ENCODE assay signal across 1 cellular context in genomic region chr1:975896-976683, GRCh38.
A peak's percentile ranks its signal among the peaks of the same experiment; 100 is the strongest.
TF ChIP-seq lines count a peak whose summit lies in the region.

No MANE protein-coding gene starts in this region.

TF ChIP-seq in K562, 482 proteins besides CTCF, POLR2A, EP300 and RAD21 (continues in another document):
- peak; percentile 32; the same call in 1 of the 2 replicates for TF ChIP-seq TFAP4 (CRISPR knock-in tag; IDR thresholded peaks at IDR 0.05; ENCODE audit: borderline replicate concordance)
- peak; percentile 74; the same call in 1 of the 2 replicates for TF ChIP-seq HNRNPL (IDR thresholded peaks at IDR 0.05; ENCODE audit: low read depth, low read length)
- 0 out of 2 replicates have a peak, but pooled peaks have one; percentile 36 for TF ChIP-seq FOXP4 (CRISPR knock-in tag; IDR thresholded peaks at IDR 0.05; ENCODE audit: borderline replicate concordance)
- TF ChIP-seq ETV1 (tag; conservative IDR thresholded peaks at IDR 0.05; ENCODE audit: low read depth) = 0 out of 2 replicates have a peak, but pooled peaks have one; percentile 30
- 0 out of 4 replicates have a peak, but pooled peaks of 1 of the 2 experiments have one; percentile 37 for TF ChIP-seq MAZ (CRISPR knock-in tag; conservative IDR thresholded peaks at IDR 0.05 in 1 of 2, IDR thresholded peaks at IDR 0.05 in 1 of 2)
- TF ChIP-seq ZNF639 (CRISPR knock-in tag; conservative IDR thresholded peaks at IDR 0.05 in 1 of 2, IDR thresholded peaks at IDR 0.05 in 1 of 2) = 0 out of 4 replicates have a peak, but pooled peaks of 1 of the 2 experiments have one; percentile 24
- no peak for TF ChIP-seq MCM2 (IDR thresholded peaks at IDR 0.05; ENCODE audit: low read depth)
- no peak for TF ChIP-seq HDGF (IDR thresholded peaks at IDR 0.05)
- peak; percentile 29; the same call in 1 of the 2 replicates for TF ChIP-seq CXXC5 (CRISPR knock-in tag; IDR thresholded peaks at IDR 0.05)
- 0 out of 4 replicates have a peak, but pooled peaks of 1 of the 2 experiments have one; percentile 47 for TF ChIP-seq TEAD1 (CRISPR knock-in tag; IDR thresholded peaks at IDR 0.05)
- TF ChIP-seq ZSCAN29 (IDR thresholded peaks at IDR 0.05) = no peak
- no peak for TF ChIP-seq ZNF23 (CRISPR knock-in tag; IDR thresholded peaks at IDR 0.05)
- TF ChIP-seq, protein P1, sequence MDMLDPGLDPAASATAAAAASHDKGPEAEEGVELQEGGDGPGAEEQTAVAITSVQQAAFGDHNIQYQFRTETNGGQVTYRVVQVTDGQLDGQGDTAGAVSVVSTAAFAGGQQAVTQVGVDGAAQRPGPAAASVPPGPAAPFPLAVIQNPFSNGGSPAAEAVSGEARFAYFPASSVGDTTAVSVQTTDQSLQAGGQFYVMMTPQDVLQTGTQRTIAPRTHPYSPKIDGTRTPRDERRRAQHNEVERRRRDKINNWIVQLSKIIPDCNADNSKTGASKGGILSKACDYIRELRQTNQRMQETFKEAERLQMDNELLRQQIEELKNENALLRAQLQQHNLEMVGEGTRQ (CRISPR knock-in tag; IDR thresholded peaks at IDR 0.05) = no peak
- TF ChIP-seq L3MBTL2 (IDR thresholded peaks at IDR 0.05) = peak; percentile 47
- peak; percentile 20; the same call in 1 of the 2 replicates for TF ChIP-seq RBFOX2 (IDR thresholded peaks at IDR 0.05; ENCODE audit: low read depth, low read length)
- TF ChIP-seq ZC3H8 (IDR thresholded peaks at IDR 0.05) = no peak
- TF ChIP-seq HMG20A (CRISPR knock-in tag; conservative IDR thresholded peaks at IDR 0.05) = no peak
- peak; percentile 47; the same call in 1 of the 2 replicates for TF ChIP-seq ZBTB9 (CRISPR knock-in tag; IDR thresholded peaks at IDR 0.05)
- peak; percentile 23 for TF ChIP-seq FIP1L1 (IDR thresholded peaks at IDR 0.05; ENCODE audit: low read depth, low read length, poor library complexity, severe bottlenecking)
- peak; percentile 55; the same call in 1 of the 2 replicates for TF ChIP-seq ZBTB1 (CRISPR knock-in tag; IDR thresholded peaks at IDR 0.05; ENCODE audit: borderline replicate concordance, low read depth)
- TF ChIP-seq ZNF274 (IDR thresholded peaks at IDR 0.05; ENCODE audit: borderline replicate concordance, low read depth, low read length) = no peak
- TF ChIP-seq CTBP1 (IDR thresholded peaks at IDR 0.05; ENCODE audit: borderline replicate concordance) = peak; percentile 71; the same call in 1 of the 2 replicates
- TF ChIP-seq ETV5 (CRISPR knock-in tag; IDR thresholded peaks at IDR 0.05; ENCODE audit: low read depth) = 0 out of 2 replicates have a peak, but pooled peaks have one; percentile 35
- no peak for TF ChIP-seq PHF8 (IDR thresholded peaks at IDR 0.05; ENCODE audit: borderline replicate concordance, low read length)
- TF ChIP-seq CREM (IDR thresholded peaks at IDR 0.05; ENCODE audit: low read depth) = 0 out of 2 replicates have a peak, but pooled peaks have one; percentile 25
- no peak for TF ChIP-seq POLR3A (IDR thresholded peaks at IDR 0.05; ENCODE audit: borderline replicate concordance, extremely low read depth, insufficient read depth, insufficient read length)
- TF ChIP-seq, protein P2, sequence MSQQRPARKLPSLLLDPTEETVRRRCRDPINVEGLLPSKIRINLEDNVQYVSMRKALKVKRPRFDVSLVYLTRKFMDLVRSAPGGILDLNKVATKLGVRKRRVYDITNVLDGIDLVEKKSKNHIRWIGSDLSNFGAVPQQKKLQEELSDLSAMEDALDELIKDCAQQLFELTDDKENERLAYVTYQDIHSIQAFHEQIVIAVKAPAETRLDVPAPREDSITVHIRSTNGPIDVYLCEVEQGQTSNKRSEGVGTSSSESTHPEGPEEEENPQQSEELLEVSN (IDR thresholded peaks at IDR 0.05; ENCODE audit: borderline replicate concordance in 1 of 2, extremely low read depth in 1 of 2, insufficient read depth in 1 of 2, insufficient read length in 1 of 2, low read depth in 1 of 2, low read length in 1 of 2, poor library complexity in 1 of 2, severe bottlenecking in 1 of 2) = peak in 1 of 2 experiments; percentile 52
- TF ChIP-seq PRPF4 (IDR thresholded peaks at IDR 0.05; ENCODE audit: insufficient read depth, low read depth, low read length, poor library complexity, severe bottlenecking) = no peak
- no peak for TF ChIP-seq BRF1 (IDR thresholded peaks at IDR 0.05; ENCODE audit: borderline replicate concordance, extremely low read depth, insufficient read length)
- TF ChIP-seq, protein P3, sequence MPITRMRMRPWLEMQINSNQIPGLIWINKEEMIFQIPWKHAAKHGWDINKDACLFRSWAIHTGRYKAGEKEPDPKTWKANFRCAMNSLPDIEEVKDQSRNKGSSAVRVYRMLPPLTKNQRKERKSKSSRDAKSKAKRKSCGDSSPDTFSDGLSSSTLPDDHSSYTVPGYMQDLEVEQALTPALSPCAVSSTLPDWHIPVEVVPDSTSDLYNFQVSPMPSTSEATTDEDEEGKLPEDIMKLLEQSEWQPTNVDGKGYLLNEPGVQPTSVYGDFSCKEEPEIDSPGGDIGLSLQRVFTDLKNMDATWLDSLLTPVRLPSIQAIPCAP (CRISPR knock-in tag; IDR thresholded peaks at IDR 0.05; ENCODE audit: borderline replicate concordance) = no peak
- peak; percentile 65; the same call in 1 of the 2 replicates for TF ChIP-seq PHF21A (IDR thresholded peaks at IDR 0.05; ENCODE audit: borderline replicate concordance, low read depth)
- TF ChIP-seq, protein P4, sequence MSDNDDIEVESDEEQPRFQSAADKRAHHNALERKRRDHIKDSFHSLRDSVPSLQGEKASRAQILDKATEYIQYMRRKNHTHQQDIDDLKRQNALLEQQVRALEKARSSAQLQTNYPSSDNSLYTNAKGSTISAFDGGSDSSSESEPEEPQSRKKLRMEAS (CRISPR knock-in tag; IDR thresholded peaks at IDR 0.05) = peak; percentile 43
- TF ChIP-seq PCBP1 (IDR thresholded peaks at IDR 0.05; ENCODE audit: low read depth, low read length, poor library complexity, severe bottlenecking) = no peak
- TF ChIP-seq NCOA1 (IDR thresholded peaks at IDR 0.05; ENCODE audit: low read depth) = no peak
- no peak for TF ChIP-seq MYC (IDR thresholded peaks at IDR 0.05; ENCODE audit: low read depth, low read length)
- peak; percentile 76; the same call in 1 of the 2 replicates for TF ChIP-seq MYC (CRISPR knock-in tag; IDR thresholded peaks at IDR 0.05; ENCODE audit: borderline replicate concordance, low read depth)
- TF ChIP-seq ATF1 (CRISPR knock-in tag; IDR thresholded peaks at IDR 0.05) = no peak
- TF ChIP-seq ATF1 (tag; IDR thresholded peaks at IDR 0.05) = peak; percentile 35
- no peak for TF ChIP-seq KAT7 (CRISPR knock-in tag; IDR thresholded peaks at IDR 0.05; ENCODE audit: borderline replicate concordance)
- TF ChIP-seq YY1 (IDR thresholded peaks at IDR 0.05; ENCODE audit: borderline replicate concordance in 1 of 3, control insufficient read depth in 1 of 3, extremely low read depth in 1 of 3, insufficient read depth in 3 of 3, insufficient read length in 1 of 3, insufficient replicate concordance in 2 of 3, low read depth in 1 of 3, low read length in 2 of 3) = peak in 1 of 3 experiments; percentile 15
- TF ChIP-seq, protein P5, sequence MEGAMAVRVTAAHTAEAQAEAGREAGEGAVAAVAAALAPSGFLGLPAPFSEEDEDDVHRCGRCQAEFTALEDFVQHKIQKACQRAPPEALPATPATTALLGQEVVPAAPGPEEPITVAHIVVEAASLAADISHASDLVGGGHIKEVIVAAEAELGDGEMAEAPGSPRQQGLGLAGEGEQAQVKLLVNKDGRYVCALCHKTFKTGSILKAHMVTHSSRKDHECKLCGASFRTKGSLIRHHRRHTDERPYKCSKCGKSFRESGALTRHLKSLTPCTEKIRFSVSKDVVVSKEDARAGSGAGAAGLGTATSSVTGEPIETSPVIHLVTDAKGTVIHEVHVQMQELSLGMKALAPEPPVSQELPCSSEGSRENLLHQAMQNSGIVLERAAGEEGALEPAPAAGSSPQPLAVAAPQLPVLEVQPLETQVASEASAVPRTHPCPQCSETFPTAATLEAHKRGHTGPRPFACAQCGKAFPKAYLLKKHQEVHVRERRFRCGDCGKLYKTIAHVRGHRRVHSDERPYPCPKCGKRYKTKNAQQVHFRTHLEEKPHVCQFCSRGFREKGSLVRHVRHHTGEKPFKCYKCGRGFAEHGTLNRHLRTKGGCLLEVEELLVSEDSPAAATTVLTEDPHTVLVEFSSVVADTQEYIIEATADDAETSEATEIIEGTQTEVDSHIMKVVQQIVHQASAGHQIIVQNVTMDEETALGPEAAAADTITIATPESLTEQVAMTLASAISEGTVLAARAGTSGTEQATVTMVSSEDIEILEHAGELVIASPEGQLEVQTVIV (CRISPR knock-in tag; IDR thresholded peaks at IDR 0.05; ENCODE audit: borderline replicate concordance) = no peak
- peak; percentile 46; the same call in 1 of the 2 replicates for TF ChIP-seq ESRRA (IDR thresholded peaks at IDR 0.05; ENCODE audit: borderline replicate concordance, low read depth)
- no peak for TF ChIP-seq PCBP2 (IDR thresholded peaks at IDR 0.05; ENCODE audit: low read depth, low read length, poor library complexity, severe bottlenecking)
- TF ChIP-seq DEAF1 (CRISPR knock-in tag; IDR thresholded peaks at IDR 0.05) = peak; percentile 57; the same call in 1 of the 2 replicates
- peak; percentile 39; the same call in 1 of the 2 replicates for TF ChIP-seq VEZF1 (CRISPR knock-in tag; IDR thresholded peaks at IDR 0.05)
- TF ChIP-seq SMAD4 (CRISPR knock-in tag; conservative IDR thresholded peaks at IDR 0.05) = 0 out of 2 replicates have a peak, but pooled peaks have one; percentile 18
